Comparison of ENCODE assay signal across 22 cellular contexts in the genomic region with DNA sequence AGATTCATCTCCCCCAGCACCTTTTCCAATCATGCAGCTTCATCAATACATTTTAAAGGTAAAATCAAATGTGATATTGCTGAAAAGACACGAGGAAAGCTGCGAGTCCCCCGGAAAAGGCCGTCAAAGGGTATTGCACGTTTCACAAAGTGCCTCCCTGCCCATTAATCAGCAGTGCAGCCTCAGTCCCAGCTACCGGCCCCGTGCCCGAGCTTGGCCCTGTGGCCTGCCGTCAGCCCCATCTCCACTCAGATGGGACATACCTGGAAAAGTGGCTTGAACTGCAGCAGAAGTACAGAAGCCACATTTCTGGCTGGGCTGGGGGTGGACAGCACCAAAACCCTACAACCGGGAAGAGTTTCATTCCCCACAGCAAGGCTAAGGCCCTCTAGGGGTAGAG. TPM values are rescaled to one million over a fixed set of nuclear protein-coding genes. Genes with fewer than 3 reads are reported as not detected.
A peak's percentile ranks its signal among the peaks of the same experiment; 100 is the strongest.
DNase-seq lines count a peak whose midpoint lies in the region; ATAC-seq and TF ChIP-seq lines count a peak whose summit lies in the region.
"Had no signal": no experiment of that assay in that cellular context is flagged by ENCODE, and none has a peak within 500 bp of the region (broad histone marks: within the 10 kb centered on the region; RNA-seq: fewer than 3 reads in every experiment).

No MANE protein-coding gene starts in this region.

- H3K27ac ChIP-seq in neuronal stem cell (replicated peaks; ENCODE audit: low read length) = no peak overlapping the region
- peak overlapping the region in 3 of 4 donors; percentile 39 to 71 (median 59) for H3K27ac ChIP-seq in upper lobe of left lung
- H3K27ac ChIP-seq: GM23248, HL-60, PC-9, RWPE1 had no signal

- H3K36me3 Mint-ChIP-seq in dendritic cell treated with granulocyte-macrophage colony-stimulating factor and Interleukin-4, amounts not matched to agents 40 ng/mL and 50 ng/mL, for 4 days (ENCODE audit: low read depth) = peaks cover 64% of the 10 kb centered on the region
- H3K36me3 Mint-ChIP-seq in Calu3 (ENCODE audit: insufficient read depth, unreplicated experiment) = no peaks in the 10 kb centered on the region
- no peaks in the 10 kb centered on the region for H3K36me3 Mint-ChIP-seq in activated naive CD4-positive, alpha-beta T cell treated with anti-CD3 and anti-CD28 coated beads, Interleukin-2, amount 50 U/mL, for 72 hours

- peaks cover 19 to 26% of the 10 kb centered on the region in 2 donors for H3K4me1 ChIP-seq in neuronal stem cell (ENCODE audit: control insufficient read depth in 2 of 2, insufficient read depth in 1 of 2, low read depth in 1 of 2, low read length in 2 of 2)
- H3K4me1 ChIP-seq in upper lobe of left lung = peaks cover 18 to 44% (median 37%) of the 10 kb centered on the region in 4 donors

- H3K14ac ChIP-seq in neuronal stem cell (ENCODE audit: low read length) = no peak overlapping the region

- H2BK120ac ChIP-seq in neuronal stem cell (ENCODE audit: low read depth, low read length) = no peak overlapping the region

- H2BK15ac ChIP-seq in neuronal stem cell (ENCODE audit: low read length) = no peak overlapping the region

- H3K4me1 Mint-ChIP-seq in dendritic cell treated with granulocyte-macrophage colony-stimulating factor and Interleukin-4, amounts not matched to agents 40 ng/mL and 50 ng/mL, for 4 days (ENCODE audit: low read depth) = peaks cover 91% of the 10 kb centered on the region
- H3K4me1 Mint-ChIP-seq in Calu3 (ENCODE audit: low read depth, unreplicated experiment) = peaks cover 25% of the 10 kb centered on the region

- no peak overlapping the region for H3K9ac ChIP-seq in neuronal stem cell (ENCODE audit: low read depth, low read length, poor library complexity)
- H3K9ac ChIP-seq: GM23248 had no signal

- WGBS in neuronal stem cell (ENCODE audit: extremely low coverage in 2 of 2, insufficient read length in 2 of 2, insufficient replicate concordance in 1 of 2), 2 donors = no CpG with 5 or more reads among the region's 10 CpGs
- 91 to 93% methylated on average over 10 of the region's 10 CpGs for WGBS in upper lobe of left lung, 2 donors

- no peak overlapping the region for H2BK5ac ChIP-seq in neuronal stem cell (ENCODE audit: low read length)

- H3K4ac ChIP-seq in neuronal stem cell (ENCODE audit: low read length) = no peak overlapping the region

- peaks cover 2% of the 10 kb centered on the region for H3K79me1 ChIP-seq in neuronal stem cell (ENCODE audit: low read depth, low read length)

- H3K27me3 Mint-ChIP-seq in dendritic cell treated with granulocyte-macrophage colony-stimulating factor and Interleukin-4, amounts not matched to agents 40 ng/mL and 50 ng/mL, for 4 days = no peaks in the 10 kb centered on the region
- H3K27me3 Mint-ChIP-seq in Calu3 (ENCODE audit: unreplicated experiment) = no peaks in the 10 kb centered on the region
- H3K27me3 Mint-ChIP-seq: B cell had no signal

- ATAC-seq in upper lobe of left lung (ENCODE audit: low FRiP score in 2 of 2) = no peak
- ATAC-seq in activated naive CD4-positive, alpha-beta T cell treated with anti-CD3 and anti-CD28 coated beads, Interleukin-2, amount 50 U/mL, for 72 hours = no peak

- H3K27me3 ChIP-seq in H7 (ENCODE audit: control insufficient read depth, insufficient read depth, low read length) = no peaks in the 10 kb centered on the region
- H3K27me3 ChIP-seq in neuronal stem cell (ENCODE audit: control insufficient read depth in 3 of 3, insufficient read depth in 3 of 3, low read depth in 1 of 3, low read length in 3 of 3) = no peaks in the 10 kb centered on the region
- no peaks in the 10 kb centered on the region for H3K27me3 ChIP-seq in upper lobe of left lung

- H3K4me2 ChIP-seq in neuronal stem cell (ENCODE audit: insufficient read depth, low read length, poor library complexity, severe bottlenecking) = no peak overlapping the region
- H3K4me2 ChIP-seq: PC-9 had no signal

- no peak overlapping the region for H2AFZ ChIP-seq in neuronal stem cell (ENCODE audit: low read length)
- H2AFZ ChIP-seq: GM23248, PC-9 had no signal

- BruUV-seq in Calu3 (replicated peaks; lab: Mats Ljungman, UMichigan) = no TSS peak

- DNase-seq in H7 (peak; percentile 51), neuronal stem cell (ENCODE audit: low spot score) (no peak), upper lobe of left lung (peak in 1 of 2 donors; percentile 51), Calu3 (no peak), HCEC 1CT (no peak)
- no peak for DNase-seq in activated naive CD4-positive, alpha-beta T cell treated with anti-CD3 and anti-CD28 coated beads, Interleukin-2, amount 50 U/mL, for 72 hours (ENCODE audit: low spot score in 2 of 2)
- DNase-seq: GF-D8, GM23248, IMR-90, NCI-H1048, NCI-H1436, NCI-H1930, NCI-H345, NCI-H524 treated with DMSO at 0.1 percent for 48 hours, PC-9, SIG-M5 had no signal

- no peaks in the 10 kb centered on the region for H3K36me3 ChIP-seq in H7 (replicated peaks; ENCODE audit: control insufficient read depth, insufficient read depth, low read length)
- H3K36me3 ChIP-seq in neuronal stem cell (replicated peaks in 1 of 2; ENCODE audit: control insufficient read depth in 2 of 2, insufficient read depth in 2 of 2, low read length in 2 of 2) = peaks cover 0 to 17% of the 10 kb centered on the region in 2 donors
- no peaks in the 10 kb centered on the region for H3K36me3 ChIP-seq in upper lobe of left lung

- no peak overlapping the region for H4K91ac ChIP-seq in neuronal stem cell (ENCODE audit: low read depth, low read length, poor library complexity)

- H2BK12ac ChIP-seq in neuronal stem cell (ENCODE audit: low read length) = no peak overlapping the region

- H3K9me3 ChIP-seq in neuronal stem cell (replicated peaks in 1 of 2; ENCODE audit: control insufficient read depth in 2 of 2, insufficient read depth in 1 of 2, low read depth in 1 of 2, low read length in 2 of 2) (no peaks in the 10 kb centered on the region), upper lobe of left lung (no peaks in the 10 kb centered on the region)

- H2AK5ac ChIP-seq in neuronal stem cell (ENCODE audit: low read depth, low read length) = peak overlapping the region; percentile 1

- TF ChIP-seq CTCF in upper lobe of left lung (IDR thresholded peaks at IDR 0.05) (no peak), Calu3 (IDR thresholded peaks at IDR 0.05; ENCODE audit: unreplicated experiment) (no peak)

- H4K8ac ChIP-seq in neuronal stem cell (ENCODE audit: low read depth, low read length) = no peak overlapping the region

- H3K4me3 ChIP-seq in H7 (ENCODE audit: insufficient read depth, low read depth, low read length) (no peak overlapping the region), neuronal stem cell (ENCODE audit: low read length in 2 of 2) (no peak overlapping the region), upper lobe of left lung (no peak overlapping the region)
- H3K4me3 ChIP-seq: GM23248, PC-9 had no signal

- no peak for TF ChIP-seq EP300 in upper lobe of left lung (IDR thresholded peaks at IDR 0.05)

- intact Hi-C loops in dendritic cell treated with granulocyte-macrophage colony-stimulating factor and Interleukin-4, amounts not matched to agents 40 ng/mL and 50 ng/mL, for 4 days (cut with micrococcal nuclease) = loop anchor here (10.0 kb wide), 1 partner anchor 378 kb away; no protein-coding TSS in a partner anchor
- intact Hi-C loops in Calu3 (cut with micrococcal nuclease; ENCODE audit: unreplicated experiment) = loop anchor here (5.0 kb wide), 1 partner anchor 35 kb away; no protein-coding TSS in a partner anchor

- peak overlapping the region; percentile 94 for H3K27ac Mint-ChIP-seq in dendritic cell treated with granulocyte-macrophage colony-stimulating factor and Interleukin-4, amounts not matched to agents 40 ng/mL and 50 ng/mL, for 4 days
- no peak overlapping the region for H3K27ac Mint-ChIP-seq in Calu3 (ENCODE audit: unreplicated experiment)
- H3K27ac Mint-ChIP-seq in activated naive CD4-positive, alpha-beta T cell treated with anti-CD3 and anti-CD28 coated beads, Interleukin-2, amount 50 U/mL, for 72 hours = no peak overlapping the region
- H3K27ac Mint-ChIP-seq: B cell had no signal

- no peak for TF ChIP-seq POLR2A in upper lobe of left lung (IDR thresholded peaks at IDR 0.05)

- peak overlapping the region; percentile 86 for H3K18ac ChIP-seq in neuronal stem cell (ENCODE audit: low read length)

- H3K4me3 Mint-ChIP-seq in dendritic cell treated with granulocyte-macrophage colony-stimulating factor and Interleukin-4, amounts not matched to agents 40 ng/mL and 50 ng/mL, for 4 days = no peak overlapping the region
- H3K4me3 Mint-ChIP-seq in Calu3 (ENCODE audit: low read depth, unreplicated experiment) = no peak overlapping the region
- H3K4me3 Mint-ChIP-seq: B cell had no signal

- no peaks in the 10 kb centered on the region for H3K9me3 Mint-ChIP-seq in dendritic cell treated with granulocyte-macrophage colony-stimulating factor and Interleukin-4, amounts not matched to agents 40 ng/mL and 50 ng/mL, for 4 days
- no peaks in the 10 kb centered on the region for H3K9me3 Mint-ChIP-seq in Calu3 (ENCODE audit: low read depth, unreplicated experiment)
- no peaks in the 10 kb centered on the region for H3K9me3 Mint-ChIP-seq in activated naive CD4-positive, alpha-beta T cell treated with anti-CD3 and anti-CD28 coated beads, Interleukin-2, amount 50 U/mL, for 72 hours

- CTCF ChIA-PET in Calu3 (lab: Charles Lee) = no interaction called here

- no peak overlapping the region for H3K23ac ChIP-seq in neuronal stem cell (ENCODE audit: low read depth, low read length, poor library complexity)

RNA-seq across cellular contexts. Expression of a gene that starts 39.9 kb away (rescaled TPM):
- 0.31 and 2.1 TPM in 2 replicates for total RNA-seq in H7 (2014; rRNA removed; shearing (Covaris generic))
- polyA plus RNA-seq in neuronal stem cell (2013, experiment 1 of 2) = 0.22 TPM
- 0.43 TPM for polyA plus RNA-seq in neuronal stem cell (2013, experiment 2 of 2)
- total RNA-seq in upper lobe of left lung = under 1 TPM in 2 of 6 donors, not detected in 4; 0.34 to 0.40 TPM
- not detected in 2 replicates for total RNA-seq in Calu3 (2022)
- total RNA-seq in activated naive CD4-positive, alpha-beta T cell treated with anti-CD3 and anti-CD28 coated beads, Interleukin-2, amount 50 U/mL, for 72 hours = not detected
- total RNA-seq: A172, B cell, GM23248, IMR-90, MCF 10A, PC-9 had no signal
- polyA plus RNA-seq: GM23248, IMR-90 had no signal
